In genomic region chr6:46014511-46015118, GRCh38 we compare ENCODE assay signal across 9 cellular contexts. TPM values are rescaled to one million over a fixed set of nuclear protein-coding genes. Genes with fewer than 3 reads are reported as not detected.
DNase-seq lines count a peak whose midpoint lies in the region; ATAC-seq and TF ChIP-seq lines count a peak whose summit lies in the region.
"Had no signal": no experiment of that assay in that cellular context is flagged by ENCODE, and none has a peak within 500 bp of the region (broad histone marks: within the 10 kb centered on the region; RNA-seq: fewer than 3 reads in every experiment).

No MANE protein-coding gene starts in this region.

- in situ Hi-C loops in IMR-90 (cut with MboI; ENCODE audit: low sequenced_read_pairs) = no loop called here

- no peak overlapping the region for H4K91ac ChIP-seq in IMR-90 (ENCODE audit: insufficient read depth, low read depth, low read length)

- H2AFZ ChIP-seq in IMR-90 (replicated peaks; ENCODE audit: low read length, poor library complexity) (no peak overlapping the region), hepatocyte (peak overlapping the region; percentile 58)

- CTCF ChIA-PET in IMR-90 (lab: Yijun Ruan, JAX) = no interaction called here

- dilution Hi-C loops in IMR-90 (cut with HindIII; ENCODE audit: low sequenced_read_pairs, unreplicated experiment) = no loop called here

- no peaks in the 10 kb centered on the region for H3K9me2 ChIP-seq in hepatocyte (replicated peaks; ENCODE audit: insufficient read depth)

- H2BK5ac ChIP-seq in IMR-90 (ENCODE audit: low read depth, low read length, poor library complexity, severe bottlenecking) = no peak overlapping the region

- no peak overlapping the region for H3K56ac ChIP-seq in IMR-90 (ENCODE audit: extremely low read depth, insufficient read depth, low read length)

- WGBS in IMR-90 (ENCODE audit: extremely low coverage in 2 of 2, insufficient read length in 1 of 2), 2 experiments = 2% methylated on average over 10 of the region's 21 CpGs; no CpG with 5 or more reads in 1 of the 2 experiments
- 5% methylated on average over 21 of the region's 21 CpGs for whole genome bisulfite sequencing in hepatocyte (ENCODE audit: low lambda C conversion rate, missing lambda C conversion rate)

- H3K18ac ChIP-seq in IMR-90 (ENCODE audit: low read depth, low read length) = no peak overlapping the region

- H3K9me3 ChIP-seq in IMR-90 (ENCODE audit: control insufficient read depth, insufficient read depth, low read length) (no peaks in the 10 kb centered on the region), hepatocyte (ENCODE audit: low read depth) (no peaks in the 10 kb centered on the region)

- no peak overlapping the region for H4K8ac ChIP-seq in IMR-90 (ENCODE audit: low read depth in 2 of 2, low read length in 2 of 2)

- H2BK120ac ChIP-seq in IMR-90 (ENCODE audit: low read depth, low read length) = no peak overlapping the region

- no peaks in the 10 kb centered on the region for H3K79me2 ChIP-seq in hepatocyte

- H2AK9ac ChIP-seq in IMR-90 (replicated peaks; ENCODE audit: low read depth, low read length, poor library complexity) = no peak overlapping the region

- no peak overlapping the region for H3K9ac ChIP-seq in IMR-90 (ENCODE audit: low read depth, low read length)

- no peak overlapping the region for H2BK20ac ChIP-seq in IMR-90 (ENCODE audit: low read depth, low read length)

- H3K4ac ChIP-seq in IMR-90 (ENCODE audit: low read depth, low read length) = no peak overlapping the region

- H3K4me1 ChIP-seq in IMR-90 (ENCODE audit: control insufficient read depth, insufficient read depth, low read length) = peaks cover 5% of the 10 kb centered on the region; the same call in 1 of the 2 replicates
- H3K4me1 ChIP-seq in hepatocyte (ENCODE audit: insufficient read depth) = peaks cover 16% of the 10 kb centered on the region

- peak overlapping the region; percentile 60; the same call in 1 of the 2 replicates for H3K4me2 ChIP-seq in IMR-90 (ENCODE audit: low read depth, low read length)
- H3K4me2 ChIP-seq in hepatocyte = peak overlapping the region; percentile 96

- DNase-seq in IMR-90 (no peak), hepatocyte (ENCODE audit: low spot score) (peak; percentile 49), skeletal muscle cell (ENCODE audit: low read depth) (no peak), RKO (ENCODE audit: low spot score) (no peak), NCI-H226 (no peak)
- peak; percentile 61 for DNase-seq in activated CD8-positive, alpha-beta memory T cell treated with anti-CD3 and anti-CD28 coated beads, Interleukin-2, amount 50 U/mL, for 48 hours

- no peak overlapping the region for H3K14ac ChIP-seq in IMR-90 (replicated peaks; ENCODE audit: low read depth, low read length)

- H2BK15ac ChIP-seq in IMR-90 (ENCODE audit: low read depth, low read length) = no peak overlapping the region

- POLR2A ChIA-PET in IMR-90 (lab: Charles Lee; ENCODE audit: unreplicated experiment) = no interaction called here

- TF ChIP-seq CTCF in IMR-90 (conservative IDR thresholded peaks at IDR 0.05; ENCODE audit: low read depth, low read length) (no peak), hepatocyte (IDR thresholded peaks at IDR 0.05; ENCODE audit: poor library complexity) (no peak)

- BruUV-seq in IMR-90 (replicated peaks; lab: Mats Ljungman, UMichigan) = no TSS peak

- no peak overlapping the region for H2AK5ac ChIP-seq in IMR-90 (ENCODE audit: low read depth, low read length)

- H4K5ac ChIP-seq in IMR-90 (ENCODE audit: low read depth, low read length) = no peak overlapping the region

- H3K23ac ChIP-seq in IMR-90 (ENCODE audit: low read depth, low read length) = no peak overlapping the region

- H3K36me3 ChIP-seq in IMR-90 (ENCODE audit: control insufficient read depth, insufficient read depth, low read length) = no peaks in the 10 kb centered on the region
- no peaks in the 10 kb centered on the region for H3K36me3 ChIP-seq in hepatocyte (replicated peaks; ENCODE audit: insufficient read depth, low read depth)

- H3K27ac ChIP-seq in IMR-90 (ENCODE audit: insufficient read depth, low read length) = no peak overlapping the region
- peak overlapping the region; percentile 93 for H3K27ac ChIP-seq in hepatocyte
- H3K27ac ChIP-seq: HL-60 had no signal

- ATAC-seq in IMR-90 (ENCODE audit: low read depth) = no peak
- no peak for ATAC-seq in HG03432 (IDR thresholded peaks at IDR 0.05; ENCODE audit: unreplicated experiment)
- ATAC-seq in GM21717 (IDR thresholded peaks at IDR 0.05; ENCODE audit: unreplicated experiment) = no peak

- no peaks in the 10 kb centered on the region for H3K9me1 ChIP-seq in IMR-90 (ENCODE audit: insufficient read depth, low read length)

- TF ChIP-seq RAD21 in IMR-90 (IDR thresholded peaks at IDR 0.05; ENCODE audit: low read length) = no peak

- no peaks in the 10 kb centered on the region for H3K79me1 ChIP-seq in IMR-90 (ENCODE audit: low read depth in 1 of 2, low read length in 2 of 2)

- intact Hi-C loops in IMR-90 (cut with micrococcal nuclease) = no loop called here

- peaks cover 34% of the 10 kb centered on the region for H3K27me3 ChIP-seq in IMR-90 (ENCODE audit: control insufficient read depth, insufficient read depth, low read length)
- H3K27me3 ChIP-seq in hepatocyte = peaks cover 25% of the 10 kb centered on the region

- H4K20me1 ChIP-seq in IMR-90 (ENCODE audit: insufficient read depth, low read length) = no peaks in the 10 kb centered on the region
- H4K20me1 ChIP-seq in hepatocyte (ENCODE audit: insufficient read depth, poor library complexity, severe bottlenecking) = no peaks in the 10 kb centered on the region

- no peak overlapping the region for H3K4me3 ChIP-seq in IMR-90 (ENCODE audit: insufficient read depth, low read depth, low read length)
- H3K4me3 ChIP-seq in hepatocyte = peak overlapping the region; percentile 66
- peak overlapping the region; percentile 24 for H3K4me3 ChIP-seq in skeletal muscle cell (ENCODE audit: low read depth, low read length)

- TF ChIP-seq POLR2A in IMR-90 (IDR thresholded peaks at IDR 0.05; ENCODE audit: low read depth, low read length) = no peak

TF ChIP-seq in IMR-90, 13 proteins besides CTCF, POLR2A, EP300 and RAD21:
- no peak for TF ChIP-seq USF2 (IDR thresholded peaks at IDR 0.05; ENCODE audit: low read depth, low read length)
- TF ChIP-seq RFX5 (IDR thresholded peaks at IDR 0.05; ENCODE audit: low read depth, low read length) = no peak
- TF ChIP-seq, protein P1, sequence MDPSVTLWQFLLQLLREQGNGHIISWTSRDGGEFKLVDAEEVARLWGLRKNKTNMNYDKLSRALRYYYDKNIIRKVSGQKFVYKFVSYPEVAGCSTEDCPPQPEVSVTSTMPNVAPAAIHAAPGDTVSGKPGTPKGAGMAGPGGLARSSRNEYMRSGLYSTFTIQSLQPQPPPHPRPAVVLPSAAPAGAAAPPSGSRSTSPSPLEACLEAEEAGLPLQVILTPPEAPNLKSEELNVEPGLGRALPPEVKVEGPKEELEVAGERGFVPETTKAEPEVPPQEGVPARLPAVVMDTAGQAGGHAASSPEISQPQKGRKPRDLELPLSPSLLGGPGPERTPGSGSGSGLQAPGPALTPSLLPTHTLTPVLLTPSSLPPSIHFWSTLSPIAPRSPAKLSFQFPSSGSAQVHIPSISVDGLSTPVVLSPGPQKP (IDR thresholded peaks at IDR 0.05; ENCODE audit: borderline replicate concordance, low read depth, low read length) = no peak

RNA-seq across cellular contexts. Expression of gene CLIC5, which starts 1.0 kb away (rescaled TPM):
- total RNA-seq in IMR-90 (2012; rRNA removed) (not detected in 2 replicates), hepatocyte (12.1 and 12.9 TPM in 2 replicates)
- polyA plus RNA-seq in IMR-90 (2012; rRNA removed) (not detected in 2 replicates), hepatocyte (6.0 and 10.1 TPM in 2 replicates)
- not detected in 2 replicates for polyA plus RNA-seq in IMR-90 (2012; cell fraction: cytosol; rRNA removed)
- not detected in 2 replicates for polyA plus RNA-seq in IMR-90 (2012; cell fraction: nucleus; rRNA removed; ENCODE audit: low replicate concordance)

Comparison
In these comparisons a context has a peak if more than half of its experiments do, and no peak if none do; other contexts are left out.
1. DNase-seq: peak in activated CD8-positive, alpha-beta memory T cell treated with anti-CD3 and anti-CD28 coated beads, Interleukin-2, amount 50 U/mL, for 48 hours (single experiment) and hepatocyte (single experiment); none in IMR-90 (single experiment), skeletal muscle cell (single experiment), RKO (single experiment) and NCI-H226 (single experiment).
2. RNA of gene CLIC5, which starts 1.0 kb away (total RNA-seq): 12.1 to 12.9 TPM in hepatocyte; not detected in IMR-90; every median in the first group is over 10 times any median in the second.